ENCODE assay signal across 20 cellular contexts in the genomic region with DNA sequence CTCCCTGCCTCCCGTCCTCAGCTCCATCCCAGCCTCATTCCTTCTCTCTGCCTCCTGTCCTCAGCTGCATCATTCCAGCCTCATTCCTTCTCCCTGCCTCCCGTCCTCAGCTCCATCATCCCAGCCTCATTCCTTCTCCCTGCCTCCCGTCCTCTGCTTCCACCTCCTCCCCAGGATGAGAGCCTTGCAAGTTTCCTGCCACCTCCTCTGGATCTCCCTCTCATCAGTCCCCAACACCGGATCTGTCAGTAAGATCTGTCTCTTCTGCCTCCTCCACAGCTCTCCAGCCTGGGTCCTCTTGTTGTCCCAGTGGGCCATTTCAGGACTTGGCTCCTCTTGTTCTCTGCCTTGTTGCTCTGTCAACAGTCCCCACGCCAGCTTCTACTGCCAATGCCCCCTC.
"Had no signal": no experiment of that assay in that cellular context is flagged by ENCODE, and none has a peak within 500 bp of the region (broad histone marks: within the 10 kb centered on the region; RNA-seq: fewer than 3 reads in every experiment).

No MANE protein-coding gene starts in this region.

- H3K9me3 ChIP-seq: colonic mucosa, left lung, mucosa of descending colon, pancreas, tibial artery, uterus had no signal

- H3K4me3 ChIP-seq: colonic mucosa, left lung, mucosa of descending colon, pancreas, smooth muscle cell, tibial artery, uterus had no signal

- DNase-seq: activated CD4-positive, alpha-beta T cell treated with anti-CD3 and anti-CD28 coated beads for 1 hour; activated naive CD4-positive, alpha-beta T cell treated with anti-CD3 and anti-CD28 coated beads, Interleukin-2, amount 10 ng/mL, durations not matched to agents 7 days and 5 days; activated naive CD8-positive, alpha-beta T cell treated with anti-CD3 and anti-CD28 coated beads, Interleukin-2, amount 50 U/mL, for 24 hours; brain microvascular endothelial cell; colonic mucosa; effector CD4-positive, alpha-beta T cell; kidney; left lung; mammary epithelial cell; mucosa of descending colon; naive B cell; stimulated activated CD4-positive, alpha-beta T cell treated with anti-CD3 and anti-CD28 coated beads, Interleukin-4, amount 100 ng/mL, for 4 hours; stimulated activated naive CD4-positive, alpha-beta T cell; SW 1271; uterus; WERI-Rb-1 had no signal

- H3K4me1 ChIP-seq: colonic mucosa, pancreas, tibial artery, uterus had no signal

- ATAC-seq: activated naive CD8-positive, alpha-beta T cell treated with anti-CD3 and anti-CD28 coated beads, Interleukin-2, amount 50 U/mL, for 24 hours; left lung; mucosa of descending colon; pancreas; sciatic nerve had no signal

- H3K27ac ChIP-seq: brain microvascular endothelial cell, colonic mucosa, left lung, pancreas, tibial artery, uterus, WERI-Rb-1 had no signal

- H3K27me3 ChIP-seq: brain microvascular endothelial cell, colonic mucosa, pancreas, tibial artery, uterus had no signal

- H3K36me3 ChIP-seq: brain microvascular endothelial cell, colonic mucosa, left lung, pancreas, tibial artery, uterus, WERI-Rb-1 had no signal
